Comparison of ENCODE assay signal across 11 cellular contexts in genomic region chr1:155278689-155279160, GRCh38. TPM values are rescaled to one million over a fixed set of nuclear protein-coding genes. Genes with fewer than 3 reads are reported as not detected.
DNase-seq lines count a peak whose midpoint lies in the region; ATAC-seq, FAIRE-seq and TF ChIP-seq lines count a peak whose summit lies in the region.
"Had no signal": no experiment of that assay in that cellular context is flagged by ENCODE, and none has a peak within 500 bp of the region (broad histone marks: within the 10 kb centered on the region; RNA-seq: fewer than 3 reads in every experiment).

No MANE protein-coding gene starts in this region.

- DNase-seq in activated CD4-positive, alpha-beta T cell treated with anti-CD3 and anti-CD28 coated beads, Interleukin-2, amount 10 ng/mL, durations not matched to agents 24 days and 14 days, result no peak
- no peak for DNase-seq in activated CD4-positive, alpha-beta T cell treated with anti-CD3 and anti-CD28 coated beads, Interleukin-2, amount 50 U/mL, for 4 hours
- DNase-seq in Peyer's patch (no peak), endothelial cell of umbilical vein (ENCODE audit: low read depth, low spot score) (no peak), SW480 (ENCODE audit: low spot score) (no peak), epidermal melanocyte (ENCODE audit: insufficient read length, low spot score) (no peak)

- H3K4me1 ChIP-seq in Peyer's patch (peaks cover 0 to 21% (median 2%) of the 10 kb centered on the region in 4 donors), endothelial cell of umbilical vein (ENCODE audit: control insufficient read depth, extremely low read depth, insufficient read depth, low read length) (peaks cover 11% of the 10 kb centered on the region), skeletal muscle satellite cell (ENCODE audit: control insufficient read depth, insufficient read depth, low read length) (peaks cover 14% of the 10 kb centered on the region)

- H3K9me1 ChIP-seq in endothelial cell of umbilical vein (replicated peaks; ENCODE audit: control insufficient read depth, extremely low read depth, insufficient read depth, low read length), result no peaks in the 10 kb centered on the region

- H3K27me3 ChIP-seq in Peyer's patch (no peaks in the 10 kb centered on the region), endothelial cell of umbilical vein (ENCODE audit: control insufficient read depth in 2 of 2, insufficient read depth in 2 of 2, low read length in 2 of 2) (peaks cover 0 to 2% of the 10 kb centered on the region in 2 experiments), skeletal muscle satellite cell (ENCODE audit: control insufficient read depth, insufficient read depth, low read length) (no peaks in the 10 kb centered on the region)
- H3K27me3 ChIP-seq: ovary, uterus had no signal

- H3K4me3 ChIP-seq in Peyer's patch (peak overlapping the region in 3 of 4 donors; percentile 60 to 85 (median 79)), endothelial cell of umbilical vein (replicated peaks in 1 of 3; ENCODE audit: insufficient read depth in 1 of 3, low read depth in 1 of 3, low read length in 3 of 3) (no peak overlapping the region), skeletal muscle satellite cell (ENCODE audit: low read length) (no peak overlapping the region)

- CTCF ChIA-PET in endothelial cell of umbilical vein (lab: Charles Lee), result interaction anchor here (0.8 to 1.2 kb wide), 6 partner anchors 21 to 44 kb away, joined by 3 to 12 read pairs (median 5); partner anchors contain the start of genes FDPS and RUSC1

- peak overlapping the region in 1 of 4 donors; percentile 78 for H3K27ac ChIP-seq in Peyer's patch
- no peak overlapping the region for H3K27ac ChIP-seq in endothelial cell of umbilical vein (ENCODE audit: insufficient read depth, low read depth, low read length)
- H3K27ac ChIP-seq: ovary had no signal

- H3K9ac ChIP-seq in endothelial cell of umbilical vein (replicated peaks; ENCODE audit: extremely low read depth, insufficient read depth, low read length) (no peak overlapping the region), skeletal muscle satellite cell (ENCODE audit: low read depth, low read length) (no peak overlapping the region)

- H3K27ac Mint-ChIP-seq in activated CD4-positive, alpha-beta T cell treated with anti-CD3 and anti-CD28 coated beads, Interleukin-2, amount 10 ng/mL, durations not matched to agents 24 days and 14 days, result no peak overlapping the region

- no peak for ATAC-seq in HG02885 (IDR thresholded peaks at IDR 0.05; ENCODE audit: poor library complexity, unreplicated experiment)

- no peak overlapping the region for H2AFZ ChIP-seq in endothelial cell of umbilical vein (ENCODE audit: low read depth, low read length)

- H3K36me3 ChIP-seq in Peyer's patch, result peaks cover 0 to 4% (median 0%) of the 10 kb centered on the region in 3 donors
- H3K36me3 ChIP-seq in endothelial cell of umbilical vein (ENCODE audit: control insufficient read depth in 2 of 2, extremely low read depth in 1 of 2, insufficient read depth in 2 of 2, low read length in 2 of 2), result no peaks in the 10 kb centered on the region
- no peaks in the 10 kb centered on the region for H3K36me3 ChIP-seq in skeletal muscle satellite cell (ENCODE audit: insufficient read depth, low read length)
- H3K36me3 ChIP-seq: ovary, uterus had no signal

- TF ChIP-seq POLR2A in Peyer's patch (IDR thresholded peaks at IDR 0.05), result no peak
- no peak for TF ChIP-seq POLR2A in endothelial cell of umbilical vein (IDR thresholded peaks at IDR 0.05; ENCODE audit: low read depth, low read length)

- no peaks in the 10 kb centered on the region for H3K79me2 ChIP-seq in endothelial cell of umbilical vein (ENCODE audit: control insufficient read depth, insufficient read depth, low read length)

- no TSS peak for BruUV-seq in endothelial cell of umbilical vein (replicated peaks; lab: Mats Ljungman, UMichigan)

- H3K9me3 Mint-ChIP-seq in activated CD4-positive, alpha-beta T cell treated with anti-CD3 and anti-CD28 coated beads, Interleukin-2, amount 10 ng/mL, durations not matched to agents 24 days and 14 days, result no peaks in the 10 kb centered on the region

- H4K20me1 ChIP-seq in endothelial cell of umbilical vein (replicated peaks; ENCODE audit: control insufficient read depth, extremely low read depth, insufficient read depth, low read length), result no peaks in the 10 kb centered on the region

- intact Hi-C loops in activated CD4-positive, alpha-beta T cell treated with anti-CD3 and anti-CD28 coated beads, Interleukin-2, amount 10 ng/mL, durations not matched to agents 24 days and 14 days (cut with micrococcal nuclease), result loop anchor here (1.0 to 10.0 kb wide), 2 partner anchors 30 to 316 kb away; partner anchors contain the start of gene FDPS
- intact Hi-C loops in endothelial cell of umbilical vein (cut with micrococcal nuclease), result no loop called here

- dilution Hi-C loops in endothelial cell of umbilical vein (cut with MboI; ENCODE audit: extremely low pct_ligation_motif_present, low sequenced_read_pairs), result no loop called here

- H3K36me3 Mint-ChIP-seq in activated CD4-positive, alpha-beta T cell treated with anti-CD3 and anti-CD28 coated beads, Interleukin-2, amount 10 ng/mL, durations not matched to agents 24 days and 14 days (ENCODE audit: low read depth), result no peaks in the 10 kb centered on the region

- peaks cover 15% of the 10 kb centered on the region for H3K4me1 Mint-ChIP-seq in activated CD4-positive, alpha-beta T cell treated with anti-CD3 and anti-CD28 coated beads, Interleukin-2, amount 10 ng/mL, durations not matched to agents 24 days and 14 days

- POLR2A ChIA-PET in endothelial cell of umbilical vein (lab: Charles Lee), result no interaction called here

- peak overlapping the region; percentile 22 for H3K4me2 ChIP-seq in endothelial cell of umbilical vein (ENCODE audit: insufficient read depth, low read length)
- H3K4me2 ChIP-seq in skeletal muscle satellite cell (ENCODE audit: low read length), result peak overlapping the region; percentile 97

- FAIRE-seq in endothelial cell of umbilical vein (lab: Jason Lieb, UNC), result no peak

- no peak for TF ChIP-seq CTCF in Peyer's patch (IDR thresholded peaks at IDR 0.05)
- TF ChIP-seq CTCF in endothelial cell of umbilical vein (IDR thresholded peaks at IDR 0.05; ENCODE audit: extremely low read depth in 1 of 2, insufficient read depth in 1 of 2, low read depth in 1 of 2, low read length in 2 of 2), result no peak

- H3K9me3 ChIP-seq in Peyer's patch (no peaks in the 10 kb centered on the region), endothelial cell of umbilical vein (replicated peaks; ENCODE audit: control insufficient read depth, insufficient read depth, low read length) (no peaks in the 10 kb centered on the region), skeletal muscle satellite cell (replicated peaks; ENCODE audit: low read length) (no peaks in the 10 kb centered on the region)
- H3K9me3 ChIP-seq: ovary, uterus had no signal

- peak overlapping the region; percentile 29 for H3K4me3 Mint-ChIP-seq in activated CD4-positive, alpha-beta T cell treated with anti-CD3 and anti-CD28 coated beads, Interleukin-2, amount 10 ng/mL, durations not matched to agents 24 days and 14 days

- no peaks in the 10 kb centered on the region for H3K27me3 Mint-ChIP-seq in activated CD4-positive, alpha-beta T cell treated with anti-CD3 and anti-CD28 coated beads, Interleukin-2, amount 10 ng/mL, durations not matched to agents 24 days and 14 days

RNA-seq across cellular contexts. Expression of gene HCN3, which starts 1.5 kb away (rescaled TPM):
- 3.2 and 3.8 TPM in 2 replicates for total RNA-seq in activated CD4-positive, alpha-beta T cell treated with anti-CD3 and anti-CD28 coated beads, Interleukin-2, amount 10 ng/mL, durations not matched to agents 24 days and 14 days
- total RNA-seq in Peyer's patch (10 to 100 TPM in 3 of 4 donors, 1 to 10 TPM in 1; 7.4 to 25.5 (median 19.5) TPM), endothelial cell of umbilical vein (1.8 and 3.3 TPM in 2 replicates)
- polyA plus RNA-seq in endothelial cell of umbilical vein, result 4.1 and 4.6 TPM in 2 replicates
- 1.3 and 2.7 TPM in 2 replicates for polyA plus RNA-seq in endothelial cell of umbilical vein (2011; cell fraction: cytosol; rRNA removed)
- 19.7 and 30.1 TPM in 2 replicates for polyA plus RNA-seq in endothelial cell of umbilical vein (2011; cell fraction: nucleus; rRNA removed)
- polyA plus RNA-seq in endothelial cell of umbilical vein (2012), result 1.5 and 1.6 TPM in 2 replicates
- 2.8 and 4.9 TPM in 2 replicates for polyA minus RNA-seq in endothelial cell of umbilical vein
- polyA minus RNA-seq in endothelial cell of umbilical vein (2011; cell fraction: cytosol; rRNA and poly(A)+ RNA removed), result 4.5 TPM
- polyA minus RNA-seq in endothelial cell of umbilical vein (2011; cell fraction: nucleus; rRNA and poly(A)+ RNA removed), result 3.3 and 3.5 TPM in 2 replicates
- total RNA-seq in skeletal muscle satellite cell (2012; rRNA removed), result 0.25 and 0.44 TPM in 2 replicates

RNA-seq across cellular contexts. Expression of gene CLK2, which starts 5.4 kb away (rescaled TPM):
- 86.2 and 90.6 TPM in 2 replicates for total RNA-seq in activated CD4-positive, alpha-beta T cell treated with anti-CD3 and anti-CD28 coated beads, Interleukin-2, amount 10 ng/mL, durations not matched to agents 24 days and 14 days
- total RNA-seq in Peyer's patch (100 to 1,000 TPM in 2 of 4 donors, 10 to 100 TPM in 2; 44.7 to 125 (median 98.5) TPM), endothelial cell of umbilical vein (61.7 and 69.1 TPM in 2 replicates)
- 80.9 and 84.8 TPM in 2 replicates for polyA plus RNA-seq in endothelial cell of umbilical vein
- polyA plus RNA-seq in endothelial cell of umbilical vein (2011; cell fraction: cytosol; rRNA removed), result 24.4 and 27.0 TPM in 2 replicates
- polyA plus RNA-seq in endothelial cell of umbilical vein (2011; cell fraction: nucleus; rRNA removed), result 560 and 582 TPM in 2 replicates
- polyA plus RNA-seq in endothelial cell of umbilical vein (2012), result 32.4 and 34.0 TPM in 2 replicates
- polyA minus RNA-seq in endothelial cell of umbilical vein, result 83.6 and 98.2 TPM in 2 replicates
- polyA minus RNA-seq in endothelial cell of umbilical vein (2011; cell fraction: cytosol; rRNA and poly(A)+ RNA removed), result 24.1 TPM
- polyA minus RNA-seq in endothelial cell of umbilical vein (2011; cell fraction: nucleus; rRNA and poly(A)+ RNA removed), result 100 and 109 TPM in 2 replicates
- 17.7 and 23.4 TPM in 2 replicates for total RNA-seq in skeletal muscle satellite cell (2012; rRNA removed)

RNA-seq across cellular contexts. Expression of gene SCAMP3, which starts 16.6 kb away (rescaled TPM):
- 152 and 158 TPM in 2 replicates for total RNA-seq in activated CD4-positive, alpha-beta T cell treated with anti-CD3 and anti-CD28 coated beads, Interleukin-2, amount 10 ng/mL, durations not matched to agents 24 days and 14 days
- total RNA-seq in Peyer's patch (10 to 100 TPM; 34.7 to 63.7 (median 49.2) TPM), endothelial cell of umbilical vein (80.1 and 80.8 TPM in 2 replicates)
- polyA plus RNA-seq in endothelial cell of umbilical vein, result 306 and 342 TPM in 2 replicates
- 157 and 171 TPM in 2 replicates for polyA plus RNA-seq in endothelial cell of umbilical vein (2011; cell fraction: cytosol; rRNA removed)
- polyA plus RNA-seq in endothelial cell of umbilical vein (2011; cell fraction: nucleus; rRNA removed), result 76.5 and 78.5 TPM in 2 replicates
- 76.7 and 82.9 TPM in 2 replicates for polyA plus RNA-seq in endothelial cell of umbilical vein (2012)
- polyA minus RNA-seq in endothelial cell of umbilical vein, result 125 and 131 TPM in 2 replicates
- 87.9 TPM for polyA minus RNA-seq in endothelial cell of umbilical vein (2011; cell fraction: cytosol; rRNA and poly(A)+ RNA removed)
- polyA minus RNA-seq in endothelial cell of umbilical vein (2011; cell fraction: nucleus; rRNA and poly(A)+ RNA removed), result 22.5 and 23.7 TPM in 2 replicates
- 29.9 and 45.0 TPM in 2 replicates for total RNA-seq in skeletal muscle satellite cell (2012; rRNA removed)

RNA-seq across cellular contexts. Expression of gene PKLR, which starts 22.5 kb away (rescaled TPM):
- total RNA-seq in activated CD4-positive, alpha-beta T cell treated with anti-CD3 and anti-CD28 coated beads, Interleukin-2, amount 10 ng/mL, durations not matched to agents 24 days and 14 days, result 0.09 TPM in 1 of 2 replicates, not detected in the other
- total RNA-seq in Peyer's patch (10 to 100 TPM in 3 of 4 donors, not detected in 1; 35.7 to 50.5 (median 36.2) TPM), endothelial cell of umbilical vein (not detected in 2 replicates)
- polyA plus RNA-seq in endothelial cell of umbilical vein, result 0.03 TPM in 1 of 2 replicates, not detected in the other
- polyA plus RNA-seq in endothelial cell of umbilical vein (2011; cell fraction: cytosol; rRNA removed), result 0.03 TPM in 1 of 2 replicates, not detected in the other
- 0.06 TPM in 1 of 2 replicates, not detected in the other for polyA plus RNA-seq in endothelial cell of umbilical vein (2011; cell fraction: nucleus; rRNA removed)
- polyA plus RNA-seq in endothelial cell of umbilical vein (2012), result not detected in 2 replicates
- 0.38 and 0.92 TPM in 2 replicates for polyA minus RNA-seq in endothelial cell of umbilical vein
- not detected for polyA minus RNA-seq in endothelial cell of umbilical vein (2011; cell fraction: cytosol; rRNA and poly(A)+ RNA removed)
- polyA minus RNA-seq in endothelial cell of umbilical vein (2011; cell fraction: nucleus; rRNA and poly(A)+ RNA removed), result not detected in 2 replicates
- not detected in 2 replicates for total RNA-seq in skeletal muscle satellite cell (2012; rRNA removed)
- polyA plus RNA-seq: AG04450, ovary had no signal

RNA-seq across cellular contexts. Expression of gene ENTREP3, which starts 23.4 kb away (rescaled TPM):
- total RNA-seq in activated CD4-positive, alpha-beta T cell treated with anti-CD3 and anti-CD28 coated beads, Interleukin-2, amount 10 ng/mL, durations not matched to agents 24 days and 14 days, result 45.1 and 46.2 TPM in 2 replicates
- total RNA-seq in Peyer's patch (10 to 100 TPM in 3 of 4 donors, 1 to 10 TPM in 1; 5.8 to 20.7 (median 15.4) TPM), endothelial cell of umbilical vein (61.8 and 62.7 TPM in 2 replicates)
- polyA plus RNA-seq in endothelial cell of umbilical vein, result 26.6 and 27.4 TPM in 2 replicates
- polyA plus RNA-seq in endothelial cell of umbilical vein (2011; cell fraction: cytosol; rRNA removed), result 20.3 and 26.1 TPM in 2 replicates
- 23.2 and 24.1 TPM in 2 replicates for polyA plus RNA-seq in endothelial cell of umbilical vein (2011; cell fraction: nucleus; rRNA removed)
- 36.0 and 43.1 TPM in 2 replicates for polyA plus RNA-seq in endothelial cell of umbilical vein (2012)
- 12.0 and 12.6 TPM in 2 replicates for polyA minus RNA-seq in endothelial cell of umbilical vein
- polyA minus RNA-seq in endothelial cell of umbilical vein (2011; cell fraction: cytosol; rRNA and poly(A)+ RNA removed), result 15.0 TPM
- 7.2 and 7.4 TPM in 2 replicates for polyA minus RNA-seq in endothelial cell of umbilical vein (2011; cell fraction: nucleus; rRNA and poly(A)+ RNA removed)
- total RNA-seq in skeletal muscle satellite cell (2012; rRNA removed), result 7.4 and 8.3 TPM in 2 replicates

Comparison
In these comparisons a context has a peak if more than half of its experiments do, and no peak if none do; other contexts are left out.
1. H3K4me3 ChIP-seq: peak in Peyer's patch (3 of 4); none in endothelial cell of umbilical vein (0 of 3) and skeletal muscle satellite cell (single experiment).